ENCODE assay signal across 1 cellular context in genomic region chr12:43288666-43289065, GRCh38.
TF ChIP-seq lines count a peak whose summit lies in the region.

No MANE protein-coding gene starts in this region.

TF ChIP-seq in GM12878, 131 proteins besides CTCF, POLR2A, EP300 and RAD21 (continued from another document):
- TF ChIP-seq ZNF592 (IDR thresholded peaks at IDR 0.05) (no peak), SIN3A (IDR thresholded peaks at IDR 0.05; ENCODE audit: low read depth, low read length) (no peak)
TF ChIP-seq in GM12878: peak in this region for 1.
